Comparison of ENCODE assay signal across 9 cellular contexts in genomic region chr3:9779197-9779596, GRCh38. TPM values are rescaled to one million over a fixed set of nuclear protein-coding genes. Genes with fewer than 3 reads are reported as not detected.
A peak's percentile ranks its signal among the peaks of the same experiment; 100 is the strongest.
DNase-seq lines count a peak whose midpoint lies in the region; ATAC-seq and TF ChIP-seq lines count a peak whose summit lies in the region.
"Had no signal": no experiment of that assay in that cellular context is flagged by ENCODE, and none has a peak within 500 bp of the region (broad histone marks: within the 10 kb centered on the region; RNA-seq: fewer than 3 reads in every experiment).

No MANE protein-coding gene starts in this region.

- no peaks in the 10 kb centered on the region for H3K9me3 ChIP-seq in osteoblast (ENCODE audit: low read depth, low read length)

- peaks cover 68% of the 10 kb centered on the region for H3K4me1 Mint-ChIP-seq in activated naive CD8-positive, alpha-beta T cell (ENCODE audit: low read depth)

- peak overlapping the region; percentile 84 for H3K4me3 Mint-ChIP-seq in activated naive CD8-positive, alpha-beta T cell

- H2AFZ ChIP-seq in osteoblast (ENCODE audit: low read length) = no peak overlapping the region

- H3K79me2 ChIP-seq in osteoblast (ENCODE audit: insufficient read depth, low read length) = no peaks in the 10 kb centered on the region

- peak; percentile 34 for DNase-seq in NOMO-1 treated with DMSO at 0.1 percent for 48 hours (lab: John Stamatoyannopoulos, UW; ENCODE audit: unreplicated experiment)
- DNase-seq in NOMO-1 (lab: John Stamatoyannopoulos, UW; ENCODE audit: unreplicated experiment in 2 of 2) = no peak
- peak; percentile 7 to 19 for DNase-seq in Kasumi-1 (lab: John Stamatoyannopoulos, UW)
- no peak for DNase-seq in osteoblast (ENCODE audit: insufficient read length, low spot score, missing footprints)
- no peak for DNase-seq in SW480 (ENCODE audit: low spot score)
- DNase-seq: NCI-H1694 had no signal

- H4K20me1 ChIP-seq in osteoblast (ENCODE audit: insufficient read depth, low read length) = no peaks in the 10 kb centered on the region

- ATAC-seq in HG03571 (IDR thresholded peaks at IDR 0.05; ENCODE audit: unreplicated experiment) (no peak), GM19395 (IDR thresholded peaks at IDR 0.05; ENCODE audit: unreplicated experiment) (no peak)

- peaks cover 23% of the 10 kb centered on the region for H3K4me1 ChIP-seq in osteoblast (ENCODE audit: insufficient read depth, low read length)

- no peak overlapping the region for H3K4me2 ChIP-seq in osteoblast (ENCODE audit: insufficient read depth, low read length)

- no peak for TF ChIP-seq CTCF in osteoblast (IDR thresholded peaks at IDR 0.05; ENCODE audit: extremely low read depth, low read depth, low read length)

- H3K27ac Mint-ChIP-seq in activated naive CD8-positive, alpha-beta T cell = peak overlapping the region; percentile 96

- no peak overlapping the region for H3K4me3 ChIP-seq in osteoblast (ENCODE audit: insufficient read depth, low read length)

- H3K27ac ChIP-seq in osteoblast (ENCODE audit: low read depth, low read length) = peak overlapping the region; percentile 35

- no peaks in the 10 kb centered on the region for H3K27me3 Mint-ChIP-seq in activated naive CD8-positive, alpha-beta T cell

- no peaks in the 10 kb centered on the region for H3K27me3 ChIP-seq in osteoblast (ENCODE audit: insufficient read depth, low read length)

- H3K9me3 Mint-ChIP-seq in activated naive CD8-positive, alpha-beta T cell (ENCODE audit: low read depth) = no peaks in the 10 kb centered on the region

- H3K36me3 ChIP-seq in osteoblast (ENCODE audit: insufficient read depth, low read length) = peaks cover 24% of the 10 kb centered on the region

- H3K36me3 Mint-ChIP-seq in activated naive CD8-positive, alpha-beta T cell = peaks cover 10% of the 10 kb centered on the region

RNA-seq across cellular contexts. Expression of gene CAMK1, which starts 9.4 kb away (rescaled TPM):
- 22.1 and 25.9 TPM in 2 replicates for total RNA-seq in osteoblast

RNA-seq across cellular contexts. Expression of gene TADA3, which starts 13.1 kb away (rescaled TPM):
- total RNA-seq in osteoblast = 88.4 and 102 TPM in 2 replicates

RNA-seq across cellular contexts. Expression of gene ARPC4, which starts 13.7 kb away (rescaled TPM):
- 203 and 222 TPM in 2 replicates for total RNA-seq in osteoblast

RNA-seq across cellular contexts. Expression of gene OGG1, which starts 29.4 kb away (rescaled TPM):
- 24.8 and 25.7 TPM in 2 replicates for total RNA-seq in osteoblast

RNA-seq across cellular contexts. Expression of gene TTLL3, which starts 30.9 kb away (rescaled TPM):
- 31.1 and 33.9 TPM in 2 replicates for total RNA-seq in osteoblast

Comparison
In these comparisons a context has a peak if more than half of its experiments do, and no peak if none do; other contexts are left out.
1. DNase-seq: peak in NOMO-1 treated with DMSO at 0.1 percent for 48 hours (single experiment) and Kasumi-1 (2 of 2); none in NOMO-1 (0 of 2), osteoblast (single experiment) and SW480 (single experiment).